ENCODE assay signal across 15 cellular contexts in the genomic region with DNA sequence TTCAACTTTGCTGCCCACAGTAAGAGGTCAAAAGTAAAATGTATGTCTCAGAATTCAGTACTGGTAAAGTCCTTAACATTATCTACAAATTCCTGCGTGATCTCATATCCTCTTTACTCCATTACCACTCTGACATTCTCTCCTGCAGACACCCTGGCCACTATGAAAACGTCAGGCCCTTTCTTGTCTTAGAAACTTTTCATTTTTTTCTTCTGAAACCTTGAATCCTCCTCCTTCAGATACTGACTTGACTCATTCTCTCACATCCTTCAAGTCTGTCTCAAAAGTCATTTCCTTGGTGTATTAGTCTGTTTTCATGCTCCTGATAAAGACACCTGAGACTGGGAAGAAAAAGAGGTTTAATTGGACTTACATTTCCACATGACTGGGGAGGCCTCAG.
DNase-seq lines count a peak whose midpoint lies in the region; ATAC-seq and TF ChIP-seq lines count a peak whose summit lies in the region.
"Had no signal": no experiment of that assay in that cellular context is flagged by ENCODE, and none has a peak within 500 bp of the region (broad histone marks: within the 10 kb centered on the region; RNA-seq: fewer than 3 reads in every experiment).

No MANE protein-coding gene starts in this region.

- no peak overlapping the region for H3K4me3 Mint-ChIP-seq in natural killer cell treated with Interleukin-12 subunit alpha and Interleukin-12 subunit beta and Interleukin-15 and Interleukin-18, amount 100 ng/mL, for 72 hours
- H3K4me3 Mint-ChIP-seq: natural killer cell had no signal

- H3K27ac Mint-ChIP-seq in natural killer cell treated with Interleukin-12 subunit alpha and Interleukin-12 subunit beta and Interleukin-15 and Interleukin-18, amount 100 ng/mL, for 72 hours = no peak overlapping the region
- H3K27ac Mint-ChIP-seq: activated naive CD4-positive, alpha-beta T cell treated with anti-CD3 and anti-CD28 coated beads, Interleukin-2, amount 50 U/mL, for 72 hours; natural killer cell had no signal

- no peaks in the 10 kb centered on the region for H3K36me3 ChIP-seq in GM06990 (ENCODE audit: control insufficient read depth, insufficient read depth, low read length)
- H3K36me3 ChIP-seq: left lung, SJCRH30 had no signal

- no peaks in the 10 kb centered on the region for H3K36me3 Mint-ChIP-seq in natural killer cell treated with Interleukin-12 subunit alpha and Interleukin-12 subunit beta and Interleukin-15 and Interleukin-18, amount 100 ng/mL, for 72 hours
- H3K36me3 Mint-ChIP-seq: activated naive CD4-positive, alpha-beta T cell treated with anti-CD3 and anti-CD28 coated beads, Interleukin-2, amount 50 U/mL, for 72 hours; natural killer cell had no signal

- TF ChIP-seq CTCF in GM06990 (IDR thresholded peaks at IDR 0.05; ENCODE audit: insufficient read depth, low read length, poor library complexity, severe bottlenecking) (no peak), foreskin fibroblast (IDR thresholded peaks at IDR 0.05; ENCODE audit: low read depth, low read length) (no peak)

- peaks cover 2% of the 10 kb centered on the region for H3K9me3 Mint-ChIP-seq in natural killer cell treated with Interleukin-12 subunit alpha and Interleukin-12 subunit beta and Interleukin-15 and Interleukin-18, amount 100 ng/mL, for 72 hours

- DNase-seq in GM06990 (ENCODE audit: extremely low read depth, insufficient read length) = peak; percentile 1
- DNase-seq in natural killer cell treated with Interleukin-12 subunit alpha and Interleukin-12 subunit beta and Interleukin-15 and Interleukin-18, amount 100 ng/mL, for 72 hours (ENCODE audit: low spot score) = no peak
- no peak for DNase-seq in effector CD8-positive, alpha-beta T cell (lab: John Stamatoyannopoulos, UW)
- no peak for DNase-seq in foreskin fibroblast
- DNase-seq: caudate nucleus, left lung, natural killer cell, NCI-H1694, SJCRH30 had no signal

- ATAC-seq in GM19025 (IDR thresholded peaks at IDR 0.05; ENCODE audit: low read depth, unreplicated experiment) = peak; percentile 40
- ATAC-seq in GM21717 (IDR thresholded peaks at IDR 0.05; ENCODE audit: unreplicated experiment) = peak; percentile 96
- ATAC-seq in HG03159 (IDR thresholded peaks at IDR 0.05; ENCODE audit: unreplicated experiment) = peak; percentile 89
- no peak for ATAC-seq in natural killer cell treated with Interleukin-12 subunit alpha and Interleukin-12 subunit beta and Interleukin-15 and Interleukin-18, amount 100 ng/mL, for 72 hours
- ATAC-seq in GM19324 (IDR thresholded peaks at IDR 0.05; ENCODE audit: low FRiP score, unreplicated experiment) = no peak
- ATAC-seq: left lung, natural killer cell had no signal

- H3K27me3 Mint-ChIP-seq in natural killer cell treated with Interleukin-12 subunit alpha and Interleukin-12 subunit beta and Interleukin-15 and Interleukin-18, amount 100 ng/mL, for 72 hours = no peaks in the 10 kb centered on the region

- H3K4me3 ChIP-seq in GM06990 (replicated peaks; ENCODE audit: low read depth, low read length) = no peak overlapping the region
- no peak overlapping the region for H3K4me3 ChIP-seq in foreskin fibroblast (ENCODE audit: low read depth in 1 of 2, low read length in 2 of 2)
- H3K4me3 ChIP-seq: left lung, SJCRH30, smooth muscle cell had no signal

- no peaks in the 10 kb centered on the region for H3K4me1 Mint-ChIP-seq in natural killer cell treated with Interleukin-12 subunit alpha and Interleukin-12 subunit beta and Interleukin-15 and Interleukin-18, amount 100 ng/mL, for 72 hours (ENCODE audit: low read depth in 2 of 2)
- H3K4me1 Mint-ChIP-seq: natural killer cell had no signal

- H3K27me3 ChIP-seq in GM06990 (replicated peaks; ENCODE audit: control insufficient read depth, insufficient read depth, low read length) = no peaks in the 10 kb centered on the region
- H3K27me3 ChIP-seq: left lung, SJCRH30 had no signal

Comparison
In these comparisons a context has a peak if more than half of its experiments do, and no peak if none do; other contexts are left out.
1. ATAC-seq: peak in GM19025 (single experiment), GM21717 (single experiment) and HG03159 (single experiment); none in natural killer cell treated with Interleukin-12 subunit alpha and Interleukin-12 subunit beta and Interleukin-15 and Interleukin-18, amount 100 ng/mL, for 72 hours (0 of 2) and GM19324 (single experiment).